17 cellular contexts compared by ENCODE assay signal in genomic region chr3:128073185-128073725, GRCh38. TPM values are rescaled to one million over a fixed set of nuclear protein-coding genes. Genes with fewer than 3 reads are reported as not detected.
A peak's percentile ranks its signal among the peaks of the same experiment; 100 is the strongest.
DNase-seq lines count a peak whose midpoint lies in the region; ATAC-seq and TF ChIP-seq lines count a peak whose summit lies in the region.
"Had no signal": no experiment of that assay in that cellular context is flagged by ENCODE, and none has a peak within 500 bp of the region (broad histone marks: within the 10 kb centered on the region; RNA-seq: fewer than 3 reads in every experiment).

No MANE protein-coding gene starts in this region.

- no peak overlapping the region for H3K4me3 Mint-ChIP-seq in HFFc6
- H3K4me3 Mint-ChIP-seq: naive thymus-derived CD8-positive, alpha-beta T cell; T-helper 17 cell had no signal

- no peak for TF ChIP-seq CTCF in HFFc6 (IDR thresholded peaks at IDR 0.05)

- DNase-seq in HFFc6 (no peak), ecto neural progenitor cell (ENCODE audit: low spot score) (peak; percentile 26), posterior vena cava (ENCODE audit: low spot score) (peak; percentile 76), NOMO-1 treated with dmso at 0.1 percent for 144 hours (lab: John Stamatoyannopoulos, UW; ENCODE audit: unreplicated experiment) (no peak), NCI-H1092 treated with DMSO at 0.1 percent for 48 hours (lab: John Stamatoyannopoulos, UW) (no peak)
- DNase-seq: activated CD4-positive, alpha-beta T cell treated with anti-CD3 and anti-CD28 coated beads for 1 hour; activated gamma-delta T cell treated with Interleukin-2 at 50 U/mL for 16 hours; aorta; erythroblast; naive thymus-derived CD8-positive, alpha-beta T cell; NCI-H2029; stimulated activated naive CD4-positive, alpha-beta T cell treated with Interleukin-2 at 50 U/mL for 16 hours; T-helper 17 cell had no signal

- H3K4me1 Mint-ChIP-seq in HFFc6 (ENCODE audit: low read depth) = peaks cover 43% of the 10 kb centered on the region

- ATAC-seq in GM18867 (IDR thresholded peaks at IDR 0.05; ENCODE audit: unreplicated experiment) (no peak), HG02884 (IDR thresholded peaks at IDR 0.05; ENCODE audit: unreplicated experiment) (no peak)
- ATAC-seq: K562; naive thymus-derived CD8-positive, alpha-beta T cell; T-helper 17 cell had no signal

- H3K27ac ChIP-seq in ACC112 (ENCODE audit: low read depth, low read length) = peak overlapping the region; percentile 49

- H3K27me3 ChIP-seq in ACC112 (ENCODE audit: insufficient read depth, low read length) = no peaks in the 10 kb centered on the region

- peaks cover 7% of the 10 kb centered on the region for H3K27me3 Mint-ChIP-seq in HFFc6 (ENCODE audit: insufficient read depth)
- H3K27me3 Mint-ChIP-seq: T-helper 17 cell had no signal

- H2AFZ ChIP-seq in ACC112 (ENCODE audit: low read length, unreplicated experiment) = no peak overlapping the region

- intact Hi-C loops in posterior vena cava (cut with DNase I) = no loop called here

- peak overlapping the region; percentile 73 for H3K27ac Mint-ChIP-seq in HFFc6
- H3K27ac Mint-ChIP-seq: T-helper 17 cell had no signal

- peaks cover 17% of the 10 kb centered on the region for H3K36me3 Mint-ChIP-seq in HFFc6 (ENCODE audit: low read depth)

- no peak overlapping the region for H3K4me3 ChIP-seq in ACC112 (ENCODE audit: low read depth, low read length)
- H3K4me3 ChIP-seq: K562 had no signal

- peaks cover 11% of the 10 kb centered on the region for H3K79me2 ChIP-seq in ACC112 (ENCODE audit: control insufficient read depth, insufficient read depth, low read length, unreplicated experiment)

- H3K9me3 Mint-ChIP-seq in HFFc6 = no peaks in the 10 kb centered on the region
- H3K9me3 Mint-ChIP-seq: naive thymus-derived CD8-positive, alpha-beta T cell had no signal

- H3K4me1 ChIP-seq in ACC112 (ENCODE audit: control insufficient read depth, insufficient read depth, low read length, unreplicated experiment) = peaks cover 25% of the 10 kb centered on the region

- H3K36me3 ChIP-seq in ACC112 (ENCODE audit: insufficient read depth, low read length) = peaks cover 20% of the 10 kb centered on the region

RNA-seq across cellular contexts. Expression of gene SEC61A1, which starts 21.0 kb away (rescaled TPM):
- 100 to 1,000 TPM; 497 to 608 (median 536) TPM for total RNA-seq in HFFc6 (2021; fragmentation: NEBNext Ultra II Directional; extraction: Animal tissue kit (Norgen Biotek cat#: 25700))
- 100 to 1,000 TPM; 188 to 199 TPM for total RNA-seq in posterior vena cava

RNA-seq across cellular contexts. Expression of gene RUVBL1, which starts 50.4 kb away (rescaled TPM):
- 10 to 100 TPM; 61.2 to 75.4 (median 69.2) TPM for total RNA-seq in HFFc6 (2021; fragmentation: NEBNext Ultra II Directional; extraction: Animal tissue kit (Norgen Biotek cat#: 25700))
- total RNA-seq in posterior vena cava = 10 to 100 TPM; 18.4 to 19.0 TPM

Comparison
In these comparisons a context has a peak if more than half of its experiments do, and no peak if none do; other contexts are left out.
1. DNase-seq: peak in ecto neural progenitor cell (single experiment) and posterior vena cava (single experiment); none in HFFc6 (single experiment), NOMO-1 treated with dmso at 0.1 percent for 144 hours (single experiment) and NCI-H1092 treated with DMSO at 0.1 percent for 48 hours (single experiment).